ENCODE assay signal across 8 cellular contexts in genomic region chr1:23217421-23218115, GRCh38. TPM values are rescaled to one million over a fixed set of nuclear protein-coding genes. Genes with fewer than 3 reads are reported as not detected.
DNase-seq lines count a peak whose midpoint lies in the region; ATAC-seq and TF ChIP-seq lines count a peak whose summit lies in the region.
"Had no signal": no experiment of that assay in that cellular context is flagged by ENCODE, and none has a peak within 500 bp of the region (broad histone marks: within the 10 kb centered on the region; RNA-seq: fewer than 3 reads in every experiment).

HTR1D (minus strand) TSS chr1:23217502; CDS start chr1:23194219, 23,283 bp downstream.

- H3K4me3 ChIP-seq in HEK293 (ENCODE audit: low read depth, low read length): peak within 1 kb of the TSS; percentile 51

- no peak within 1 kb of the TSS; the same call in 1 of the 2 replicates for H3K27ac ChIP-seq in HEK293 (ENCODE audit: extremely low read depth, low read depth, low read length)

- peaks cover 6% of the 10 kb centered on the region for H3K4me1 Mint-ChIP-seq in T-helper 17 cell

- H3K36me3 ChIP-seq in HEK293 (ENCODE audit: control insufficient read depth in 2 of 2, insufficient read depth in 1 of 2, low read length in 2 of 2): no peaks in the 10 kb centered on the region

- H3K36me3 Mint-ChIP-seq in T-helper 17 cell (ENCODE audit: low read depth): peaks cover 7% of the 10 kb centered on the region

- POLR2A ChIA-PET in HEK293 (lab: Yijun Ruan, JAX): interaction anchor here (1.1 kb wide), 1 partner anchor 10 kb away, joined by 3 read pairs; no protein-coding TSS in a partner anchor

- peaks cover 85% of the 10 kb centered on the region for H3K27me3 Mint-ChIP-seq in T-helper 17 cell

- H3K4me1 ChIP-seq in HEK293 (ENCODE audit: control insufficient read depth, insufficient read depth, low read length): no peaks in the 10 kb centered on the region

- no peak for DNase-seq in T-helper 17 cell
- peak in 38 of 42 donors; percentile 8 to 78 (median 58) for DNase-seq in head of caudate nucleus
- peak; percentile 61 for DNase-seq in sciatic nerve (ENCODE audit: low spot score)
- DNase-seq in effector CD4-positive, alpha-beta T cell: no peak
- no peak for DNase-seq in T-helper 9 cell
- DNase-seq in EL: no peak

- ATAC-seq in T-helper 17 cell (no peak), sciatic nerve (peak; percentile 34)

- no peaks in the 10 kb centered on the region for H3K9me3 ChIP-seq in HEK293 (ENCODE audit: control insufficient read depth, insufficient read depth, low read depth, low read length)
- H3K9me3 ChIP-seq in T-helper 17 cell (ENCODE audit: control insufficient read depth, low read length, poor library complexity, severe bottlenecking): no peaks in the 10 kb centered on the region

- no peak for TF ChIP-seq CTCF in HEK293 (tag by site-specific recombination; IDR thresholded peaks at IDR 0.05)

- H3K4me3 Mint-ChIP-seq in T-helper 17 cell: peak within 1 kb of the TSS; percentile 81

- intact Hi-C loops in head of caudate nucleus (cut with DNase I) (no loop called here), sciatic nerve (cut with DNase I) (no loop called here)

- CTCF ChIA-PET in HEK293 (lab: Yijun Ruan, JAX): interaction anchor here (0.6 to 2.0 kb wide), 12 partner anchors 10 to 269 kb away, joined by 3 to 13 read pairs (median 4); no protein-coding TSS in a partner anchor

- H3K27ac Mint-ChIP-seq in T-helper 17 cell: no peak within 1 kb of the TSS

TF ChIP-seq in HEK293, 187 proteins besides CTCF, POLR2A, EP300 and RAD21 (continues in another document):
- 0 out of 2 replicates have a peak, but pooled peaks have one; percentile 5 for TF ChIP-seq EGR2 (tag by site-specific recombination; IDR thresholded peaks at IDR 0.05; ENCODE audit: low read depth)
- TF ChIP-seq, protein P1, sequence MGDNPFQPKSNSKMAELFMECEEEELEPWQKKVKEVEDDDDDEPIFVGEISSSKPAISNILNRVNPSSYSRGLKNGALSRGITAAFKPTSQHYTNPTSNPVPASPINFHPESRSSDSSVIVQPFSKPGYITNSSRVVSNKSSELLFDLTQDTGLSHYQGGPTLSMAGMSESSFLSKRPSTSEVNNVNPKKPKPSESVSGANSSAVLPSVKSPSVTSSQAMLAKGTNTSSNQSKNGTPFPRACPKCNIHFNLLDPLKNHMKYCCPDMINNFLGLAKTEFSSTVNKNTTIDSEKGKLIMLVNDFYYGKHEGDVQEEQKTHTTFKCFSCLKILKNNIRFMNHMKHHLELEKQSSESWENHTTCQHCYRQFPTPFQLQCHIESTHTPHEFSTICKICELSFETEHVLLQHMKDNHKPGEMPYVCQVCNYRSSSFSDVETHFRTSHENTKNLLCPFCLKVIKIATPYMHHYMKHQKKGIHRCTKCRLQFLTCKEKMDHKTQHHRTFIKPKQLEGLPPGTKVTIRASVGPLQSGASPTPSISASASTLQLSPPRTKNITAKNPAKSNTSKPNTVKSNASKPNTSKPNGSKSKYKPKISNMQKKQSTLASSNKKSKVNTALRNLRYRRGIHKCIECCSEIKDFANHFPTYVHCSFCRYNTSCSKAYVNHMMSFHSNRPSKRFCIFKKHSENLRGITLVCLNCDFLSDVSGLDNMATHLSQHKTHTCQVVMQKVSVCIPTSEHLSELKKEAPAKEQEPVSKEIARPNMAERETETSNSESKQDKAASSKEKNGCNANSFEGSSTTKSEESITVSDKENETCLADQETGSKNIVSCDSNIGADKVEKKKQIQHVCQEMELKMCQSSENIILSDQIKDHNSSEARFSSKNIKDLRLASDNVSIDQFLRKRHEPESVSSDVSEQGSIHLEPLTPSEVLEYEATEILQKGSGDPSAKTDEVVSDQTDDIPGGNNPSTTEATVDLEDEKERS (tag by site-specific recombination; IDR thresholded peaks at IDR 0.05): no peak
- TF ChIP-seq IKZF3 (tag by site-specific recombination; IDR thresholded peaks at IDR 0.05): peak; percentile 49; the same call in 1 of the 2 replicates
- no peak for TF ChIP-seq MYNN (tag by site-specific recombination; IDR thresholded peaks at IDR 0.05; ENCODE audit: borderline replicate concordance)
- no peak for TF ChIP-seq TRIM28 (IDR thresholded peaks at IDR 0.05; ENCODE audit: borderline replicate concordance, low read length)
- no peak for TF ChIP-seq ZNF488 (tag by site-specific recombination; IDR thresholded peaks at IDR 0.05)
- TF ChIP-seq SCRT1 (tag by site-specific recombination; IDR thresholded peaks at IDR 0.05; ENCODE audit: borderline replicate concordance): peak; percentile 90
- TF ChIP-seq, protein P2, sequence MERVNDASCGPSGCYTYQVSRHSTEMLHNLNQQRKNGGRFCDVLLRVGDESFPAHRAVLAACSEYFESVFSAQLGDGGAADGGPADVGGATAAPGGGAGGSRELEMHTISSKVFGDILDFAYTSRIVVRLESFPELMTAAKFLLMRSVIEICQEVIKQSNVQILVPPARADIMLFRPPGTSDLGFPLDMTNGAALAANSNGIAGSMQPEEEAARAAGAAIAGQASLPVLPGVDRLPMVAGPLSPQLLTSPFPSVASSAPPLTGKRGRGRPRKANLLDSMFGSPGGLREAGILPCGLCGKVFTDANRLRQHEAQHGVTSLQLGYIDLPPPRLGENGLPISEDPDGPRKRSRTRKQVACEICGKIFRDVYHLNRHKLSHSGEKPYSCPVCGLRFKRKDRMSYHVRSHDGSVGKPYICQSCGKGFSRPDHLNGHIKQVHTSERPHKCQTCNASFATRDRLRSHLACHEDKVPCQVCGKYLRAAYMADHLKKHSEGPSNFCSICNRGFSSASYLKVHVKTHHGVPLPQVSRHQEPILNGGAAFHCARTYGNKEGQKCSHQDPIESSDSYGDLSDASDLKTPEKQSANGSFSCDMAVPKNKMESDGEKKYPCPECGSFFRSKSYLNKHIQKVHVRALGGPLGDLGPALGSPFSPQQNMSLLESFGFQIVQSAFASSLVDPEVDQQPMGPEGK (tag by site-specific recombination; IDR thresholded peaks at IDR 0.05): peak; percentile 69
- TF ChIP-seq GLI2 (tag by site-specific recombination; IDR thresholded peaks at IDR 0.05; ENCODE audit: borderline replicate concordance, low read depth): no peak
- TF ChIP-seq ZNF19 (tag by site-specific recombination; IDR thresholded peaks at IDR 0.05; ENCODE audit: low read depth): no peak
- peak; percentile 81 for TF ChIP-seq ZNF398 (tag by site-specific recombination; IDR thresholded peaks at IDR 0.05)
- no peak for TF ChIP-seq ZNF596 (tag by site-specific recombination; IDR thresholded peaks at IDR 0.05)
- TF ChIP-seq, protein P3, sequence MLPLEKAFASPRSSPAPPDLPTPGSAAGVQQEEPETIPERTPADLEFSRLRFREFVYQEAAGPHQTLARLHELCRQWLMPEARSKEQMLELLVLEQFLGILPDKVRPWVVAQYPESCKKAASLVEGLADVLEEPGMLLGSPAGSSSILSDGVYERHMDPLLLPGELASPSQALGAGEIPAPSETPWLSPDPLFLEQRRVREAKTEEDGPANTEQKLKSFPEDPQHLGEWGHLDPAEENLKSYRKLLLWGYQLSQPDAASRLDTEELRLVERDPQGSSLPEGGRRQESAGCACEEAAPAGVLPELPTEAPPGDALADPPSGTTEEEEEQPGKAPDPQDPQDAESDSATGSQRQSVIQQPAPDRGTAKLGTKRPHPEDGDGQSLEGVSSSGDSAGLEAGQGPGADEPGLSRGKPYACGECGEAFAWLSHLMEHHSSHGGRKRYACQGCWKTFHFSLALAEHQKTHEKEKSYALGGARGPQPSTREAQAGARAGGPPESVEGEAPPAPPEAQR (tag by site-specific recombination; IDR thresholded peaks at IDR 0.05): no peak
- TF ChIP-seq ZNF785 (tag by site-specific recombination; IDR thresholded peaks at IDR 0.05): no peak
- no peak for TF ChIP-seq ZNF274 (IDR thresholded peaks at IDR 0.05; ENCODE audit: low read length)
- TF ChIP-seq ZNF274 (tag by site-specific recombination; IDR thresholded peaks at IDR 0.05; ENCODE audit: borderline replicate concordance): no peak
- TF ChIP-seq ZNF660 (tag by site-specific recombination; IDR thresholded peaks at IDR 0.05): no peak
- TF ChIP-seq, protein P4, sequence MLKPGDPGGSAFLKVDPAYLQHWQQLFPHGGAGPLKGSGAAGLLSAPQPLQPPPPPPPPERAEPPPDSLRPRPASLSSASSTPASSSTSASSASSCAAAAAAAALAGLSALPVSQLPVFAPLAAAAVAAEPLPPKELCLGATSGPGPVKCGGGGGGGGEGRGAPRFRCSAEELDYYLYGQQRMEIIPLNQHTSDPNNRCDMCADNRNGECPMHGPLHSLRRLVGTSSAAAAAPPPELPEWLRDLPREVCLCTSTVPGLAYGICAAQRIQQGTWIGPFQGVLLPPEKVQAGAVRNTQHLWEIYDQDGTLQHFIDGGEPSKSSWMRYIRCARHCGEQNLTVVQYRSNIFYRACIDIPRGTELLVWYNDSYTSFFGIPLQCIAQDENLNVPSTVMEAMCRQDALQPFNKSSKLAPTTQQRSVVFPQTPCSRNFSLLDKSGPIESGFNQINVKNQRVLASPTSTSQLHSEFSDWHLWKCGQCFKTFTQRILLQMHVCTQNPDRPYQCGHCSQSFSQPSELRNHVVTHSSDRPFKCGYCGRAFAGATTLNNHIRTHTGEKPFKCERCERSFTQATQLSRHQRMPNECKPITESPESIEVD (tag by site-specific recombination; IDR thresholded peaks at IDR 0.05): no peak
- TF ChIP-seq ZNF184 (tag by site-specific recombination; IDR thresholded peaks at IDR 0.05): no peak
- TF ChIP-seq ZNF677 (tag by site-specific recombination; IDR thresholded peaks at IDR 0.05): no peak
- TF ChIP-seq ZNF10 (tag by site-specific recombination; IDR thresholded peaks at IDR 0.05): no peak

RNA-seq across cellular contexts. Expression of gene HTR1D, which starts in this region (rescaled TPM):
- total RNA-seq in T-helper 17 cell (not detected), sciatic nerve (2.1 TPM)
- total RNA-seq: T-helper 1 cell treated with Interleukin-12 subunit alpha and Interleukin-12 subunit beta and Interleukin-4 antibody, amounts not matched to agents 30 ng/mL and 1 ng/mL, for 36 hours had no signal

Comparison
In these comparisons a context has a peak if more than half of its experiments do, and no peak if none do; other contexts are left out.
1. DNase-seq: peak in head of caudate nucleus (38 of 42) and sciatic nerve (single experiment); none in T-helper 17 cell (0 of 3), effector CD4-positive, alpha-beta T cell (single experiment), T-helper 9 cell (single experiment) and EL (single experiment).